8 cellular contexts compared by ENCODE assay signal in the genomic region with DNA sequence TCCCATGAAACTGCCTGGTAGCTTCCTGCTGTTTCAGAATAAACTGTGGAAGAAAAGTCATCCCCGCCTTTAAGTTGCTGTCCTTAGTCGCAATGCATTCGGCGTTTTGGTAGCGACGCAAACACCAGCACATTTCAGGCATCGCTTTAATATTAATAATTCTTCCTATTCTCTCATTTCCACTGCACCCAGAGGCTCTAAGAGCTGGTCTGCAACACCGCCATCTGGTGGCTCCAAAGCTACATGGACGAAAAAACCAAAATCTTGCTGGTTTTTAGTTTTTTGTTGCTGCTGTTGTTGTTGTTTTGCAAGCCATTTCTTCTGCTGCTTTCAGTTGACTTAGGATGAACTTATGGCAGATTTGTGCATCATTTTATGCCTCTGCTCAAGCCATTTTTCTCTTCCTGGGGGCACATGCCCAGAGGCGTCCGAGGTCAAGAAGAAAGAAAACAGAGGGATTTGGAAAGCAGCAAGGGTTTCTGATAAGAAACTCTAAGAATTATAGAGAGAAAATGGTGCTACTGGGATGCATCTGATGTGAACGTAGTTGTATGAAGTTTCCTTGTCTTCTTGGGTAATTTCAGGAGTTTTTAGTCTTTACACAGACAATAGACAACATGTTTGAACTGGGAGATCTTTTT.
DNase-seq lines count a peak whose midpoint lies in the region; ATAC-seq and TF ChIP-seq lines count a peak whose summit lies in the region.

No MANE protein-coding gene starts in this region.

- no peak overlapping the region for H2BK120ac ChIP-seq in mesenchymal stem cell (ENCODE audit: low read depth, low read length)

- no peaks in the 10 kb centered on the region for H3K79me2 ChIP-seq in OCI-LY1 (ENCODE audit: insufficient read depth, low read length)

- H3K27me3 ChIP-seq in OCI-LY1 (ENCODE audit: insufficient read depth, low read length) (no peaks in the 10 kb centered on the region), mesenchymal stem cell (ENCODE audit: control insufficient read depth in 1 of 2, insufficient read depth in 1 of 2, low read length in 2 of 2) (peaks cover 0 to 3% of the 10 kb centered on the region in 2 experiments)

- H4K91ac ChIP-seq in mesenchymal stem cell (ENCODE audit: low read length), result no peak overlapping the region

- H3K23ac ChIP-seq in mesenchymal stem cell (ENCODE audit: low read length in 2 of 2), result no peak overlapping the region

- 47% methylated on average over 12 of the region's 12 CpGs for WGBS in mesenchymal stem cell

- ATAC-seq in HG02885 (IDR thresholded peaks at IDR 0.05; ENCODE audit: poor library complexity, unreplicated experiment), result peak; percentile 40
- no peak for ATAC-seq in stimulated activated naive B cell treated with anti-CD40 and anti-IgM and Interleukin-4, amounts not matched to agents 10 μg/mL and 1 μg/mL and 100 μg/mL, for 72 hours (replicated peaks)

- peak; percentile 51 for TF ChIP-seq CTCF in OCI-LY1 (IDR thresholded peaks at IDR 0.05; ENCODE audit: low read length)
- peak; percentile 69 for TF ChIP-seq CTCF in choroid plexus epithelial cell (conservative IDR thresholded peaks at IDR 0.05; ENCODE audit: low read depth, low read length)

- H3K9me2 ChIP-seq in OCI-LY1 (ENCODE audit: low read depth, low read length), result no peaks in the 10 kb centered on the region

- intact Hi-C loops in posterior vena cava (cut with DNase I), result loop anchor here (5.0 to 10.0 kb wide), 2 partner anchors 739 to 901 kb away; no protein-coding TSS in a partner anchor

- H3K9me3 ChIP-seq in OCI-LY1 (ENCODE audit: low read length), result no peaks in the 10 kb centered on the region
- H3K9me3 ChIP-seq in mesenchymal stem cell (ENCODE audit: control insufficient read depth, low read length), result peaks cover 11% of the 10 kb centered on the region

- H2BK12ac ChIP-seq in mesenchymal stem cell (ENCODE audit: low read length in 2 of 2), result no peak overlapping the region

- no peak overlapping the region for H3K9ac ChIP-seq in OCI-LY1 (ENCODE audit: low read length)
- H3K9ac ChIP-seq in mesenchymal stem cell (ENCODE audit: low read length), result no peak overlapping the region

- H2AFZ ChIP-seq in OCI-LY1 (ENCODE audit: low read length), result no peak overlapping the region
- H2AFZ ChIP-seq in mesenchymal stem cell (ENCODE audit: low read depth, low read length), result no peak overlapping the region

- H3K27ac ChIP-seq in OCI-LY1 (ENCODE audit: low read depth, low read length, poor library complexity, severe bottlenecking), result no peak overlapping the region
- H3K27ac ChIP-seq in mesenchymal stem cell (ENCODE audit: low read length, poor library complexity, severe bottlenecking), result no peak overlapping the region

- H3K14ac ChIP-seq in mesenchymal stem cell (ENCODE audit: low read length in 2 of 2), result no peak overlapping the region

- H3K36me3 ChIP-seq in OCI-LY1 (ENCODE audit: insufficient read depth, low read length) (no peaks in the 10 kb centered on the region), mesenchymal stem cell (ENCODE audit: control insufficient read depth in 1 of 2, insufficient read depth in 2 of 2, low read depth in 1 of 2, low read length in 2 of 2) (no peaks in the 10 kb centered on the region)

- H3K36me3 Mint-ChIP-seq in stimulated activated naive B cell treated with anti-CD40 and anti-IgM and Interleukin-4, amounts not matched to agents 10 μg/mL and 1 μg/mL and 100 μg/mL, for 72 hours, result no peaks in the 10 kb centered on the region

- no peak overlapping the region for H3K27ac Mint-ChIP-seq in stimulated activated naive B cell treated with anti-CD40 and anti-IgM and Interleukin-4, amounts not matched to agents 10 μg/mL and 1 μg/mL and 100 μg/mL, for 72 hours

- H4K8ac ChIP-seq in mesenchymal stem cell (ENCODE audit: low read length), result no peak overlapping the region

- H3K4ac ChIP-seq in mesenchymal stem cell (ENCODE audit: low read depth in 1 of 2, low read length in 2 of 2), result no peak overlapping the region

- H3K27me3 Mint-ChIP-seq in stimulated activated naive B cell treated with anti-CD40 and anti-IgM and Interleukin-4, amounts not matched to agents 10 μg/mL and 1 μg/mL and 100 μg/mL, for 72 hours, result peaks cover 6% of the 10 kb centered on the region in 2 donors

- no peak overlapping the region for H3K4me3 Mint-ChIP-seq in stimulated activated naive B cell treated with anti-CD40 and anti-IgM and Interleukin-4, amounts not matched to agents 10 μg/mL and 1 μg/mL and 100 μg/mL, for 72 hours

- no peak overlapping the region for H2BK15ac ChIP-seq in mesenchymal stem cell (ENCODE audit: low read depth, poor library complexity, severe bottlenecking)

- no peaks in the 10 kb centered on the region for H3K4me1 Mint-ChIP-seq in stimulated activated naive B cell treated with anti-CD40 and anti-IgM and Interleukin-4, amounts not matched to agents 10 μg/mL and 1 μg/mL and 100 μg/mL, for 72 hours

- no peak overlapping the region for H3K4me2 ChIP-seq in OCI-LY1 (ENCODE audit: low read length)
- H3K4me2 ChIP-seq in mesenchymal stem cell (ENCODE audit: low read length, poor library complexity, severe bottlenecking), result no peak overlapping the region

- H3K79me1 ChIP-seq in mesenchymal stem cell (replicated peaks; ENCODE audit: low read length, poor library complexity, severe bottlenecking), result no peaks in the 10 kb centered on the region

- H3K9me3 Mint-ChIP-seq in stimulated activated naive B cell treated with anti-CD40 and anti-IgM and Interleukin-4, amounts not matched to agents 10 μg/mL and 1 μg/mL and 100 μg/mL, for 72 hours, result peaks cover 3 to 4% of the 10 kb centered on the region in 2 donors

- H3K4me1 ChIP-seq in OCI-LY1 (ENCODE audit: insufficient read depth, low read length, severe bottlenecking), result no peaks in the 10 kb centered on the region
- H3K4me1 ChIP-seq in mesenchymal stem cell (ENCODE audit: control insufficient read depth, insufficient read depth, low read depth, low read length), result no peaks in the 10 kb centered on the region

- no peak overlapping the region for H2BK5ac ChIP-seq in mesenchymal stem cell (ENCODE audit: low read depth, low read length, poor library complexity, severe bottlenecking)

- H3K4me3 ChIP-seq in OCI-LY1 (ENCODE audit: low read depth, low read length, poor library complexity, severe bottlenecking) (no peak overlapping the region), choroid plexus epithelial cell (ENCODE audit: low read depth, low read length) (no peak overlapping the region), mesenchymal stem cell (ENCODE audit: insufficient read depth in 1 of 2, low read depth in 1 of 2, low read length in 2 of 2) (no peak overlapping the region)

- DNase-seq in DMS79 (lab: John Stamatoyannopoulos, UW) (peak; percentile 2), choroid plexus epithelial cell (ENCODE audit: low read depth) (peak; percentile 20), mesenchymal stem cell (peak; percentile 10), posterior vena cava (ENCODE audit: low spot score) (no peak), cortex of kidney (lab: John Stamatoyannopoulos, UW) (no peak)
- DNase-seq in stimulated activated naive B cell treated with anti-CD40 and anti-IgM and Interleukin-4, amounts not matched to agents 10 μg/mL and 1 μg/mL and 100 μg/mL, for 72 hours, result no peak

- no peak overlapping the region for H3K18ac ChIP-seq in mesenchymal stem cell (ENCODE audit: low read depth in 1 of 2, low read length in 2 of 2)

- H3F3A ChIP-seq in OCI-LY1 (ENCODE audit: insufficient read depth, low read length), result no peaks in the 10 kb centered on the region

- H4K20me1 ChIP-seq in OCI-LY1 (ENCODE audit: insufficient read depth, low read length), result no peaks in the 10 kb centered on the region

- no peak overlapping the region for H2AK5ac ChIP-seq in mesenchymal stem cell (ENCODE audit: low read length, severe bottlenecking)

Comparison
In these comparisons a context has a peak if more than half of its experiments do, and no peak if none do; other contexts are left out.
1. DNase-seq: peak in DMS79 (single experiment), choroid plexus epithelial cell (single experiment) and mesenchymal stem cell (single experiment); none in stimulated activated naive B cell treated with anti-CD40 and anti-IgM and Interleukin-4, amounts not matched to agents 10 μg/mL and 1 μg/mL and 100 μg/mL, for 72 hours (single experiment), posterior vena cava (single experiment) and cortex of kidney (single experiment).